ENCODE assay signal across 17 cellular contexts in the genomic region with DNA sequence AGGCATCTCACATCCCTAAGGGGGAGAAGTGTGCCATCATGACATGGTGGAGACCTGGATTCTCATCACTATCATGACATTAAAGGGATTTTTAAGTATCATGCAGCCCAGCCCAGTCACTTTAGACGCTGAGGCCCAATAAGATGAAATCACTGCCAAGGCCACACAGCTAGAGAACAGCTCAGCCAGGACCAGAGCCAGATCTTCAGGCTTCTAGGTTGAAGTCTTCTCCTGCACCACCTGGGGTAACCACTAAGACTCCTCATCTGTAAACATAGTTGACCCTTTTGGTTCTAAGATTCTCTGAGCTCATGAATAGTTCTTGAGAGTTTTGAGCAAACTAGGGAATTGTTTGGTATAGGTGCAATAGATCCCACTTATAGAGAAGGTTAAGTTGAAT.
A peak's percentile ranks its signal among the peaks of the same experiment; 100 is the strongest.
DNase-seq lines count a peak whose midpoint lies in the region; ATAC-seq and TF ChIP-seq lines count a peak whose summit lies in the region.
"Had no signal": no experiment of that assay in that cellular context is flagged by ENCODE, and none has a peak within 500 bp of the region (broad histone marks: within the 10 kb centered on the region; RNA-seq: fewer than 3 reads in every experiment).

No MANE protein-coding gene starts in this region.

- H3K36me3 Mint-ChIP-seq in mesothelial cell of epicardium, result no peaks in the 10 kb centered on the region
- H3K36me3 Mint-ChIP-seq in activated naive CD4-positive, alpha-beta T cell treated with anti-CD3 and anti-CD28 coated beads, Interleukin-2, amount 10 ng/mL, durations not matched to agents 7 days and 5 days, result no peaks in the 10 kb centered on the region
- no peaks in the 10 kb centered on the region for H3K36me3 Mint-ChIP-seq in activated CD8-positive, alpha-beta T cell treated with anti-CD3 and anti-CD28 coated beads, Interleukin-2, amount 10 ng/mL, durations not matched to agents 7 days and 5 days (ENCODE audit: low read depth)

- peak; percentile 59 for DNase-seq in MG63
- DNase-seq in colonic mucosa, result no peak
- no peak for DNase-seq in mesothelial cell of epicardium (ENCODE audit: low spot score in 2 of 2, unreplicated experiment in 2 of 2)
- no peak for DNase-seq in suprapubic skin (ENCODE audit: low spot score in 2 of 2)
- no peak for DNase-seq in activated naive CD4-positive, alpha-beta T cell treated with anti-CD3 and anti-CD28 coated beads, Interleukin-2, amount 10 ng/mL, durations not matched to agents 7 days and 5 days
- no peak for DNase-seq in activated CD8-positive, alpha-beta T cell treated with anti-CD3 and anti-CD28 coated beads, Interleukin-2, amount 10 ng/mL, durations not matched to agents 7 days and 5 days
- DNase-seq: activated CD4-positive, alpha-beta T cell treated with anti-CD3 and anti-CD28 coated beads for 48 hours; activated T-cell treated with anti-CD3 and anti-CD28 coated beads, Interleukin-2, amount 50 U/mL, for 4 hours; amygdala; effector memory CD4-positive, alpha-beta T cell; NCI-H146; NCI-H524; T-helper 17 cell had no signal

- peak overlapping the region; percentile 64 for H3K27ac ChIP-seq in colonic mucosa
- H3K27ac ChIP-seq in suprapubic skin, result peak overlapping the region; percentile 92
- H3K27ac ChIP-seq: KMS-11 had no signal

- no peak for TF ChIP-seq EP300 in suprapubic skin (IDR thresholded peaks at IDR 0.05)

- H3K4me1 ChIP-seq in colonic mucosa (peaks cover 2% of the 10 kb centered on the region), suprapubic skin (peaks cover 60% of the 10 kb centered on the region)

- H3K27ac Mint-ChIP-seq in mesothelial cell of epicardium, result peak overlapping the region; percentile 98
- no peak overlapping the region for H3K27ac Mint-ChIP-seq in activated naive CD4-positive, alpha-beta T cell treated with anti-CD3 and anti-CD28 coated beads, Interleukin-2, amount 10 ng/mL, durations not matched to agents 7 days and 5 days
- H3K27ac Mint-ChIP-seq in activated CD8-positive, alpha-beta T cell treated with anti-CD3 and anti-CD28 coated beads, Interleukin-2, amount 10 ng/mL, durations not matched to agents 7 days and 5 days, result no peak overlapping the region
- H3K27ac Mint-ChIP-seq: B cell, T-helper 17 cell had no signal

- no peaks in the 10 kb centered on the region for H3K9me3 ChIP-seq in MG63
- no peaks in the 10 kb centered on the region for H3K9me3 ChIP-seq in colonic mucosa
- H3K9me3 ChIP-seq in suprapubic skin, result no peaks in the 10 kb centered on the region

- POLR2A ChIA-PET in activated CD8-positive, alpha-beta T cell treated with anti-CD3 and anti-CD28 coated beads, Interleukin-2, amount 10 ng/mL, durations not matched to agents 7 days and 5 days (lab: Charles Lee), result no interaction called here

- peaks cover 54% of the 10 kb centered on the region for H3K4me1 Mint-ChIP-seq in mesothelial cell of epicardium
- H3K4me1 Mint-ChIP-seq in activated naive CD4-positive, alpha-beta T cell treated with anti-CD3 and anti-CD28 coated beads, Interleukin-2, amount 10 ng/mL, durations not matched to agents 7 days and 5 days, result no peaks in the 10 kb centered on the region
- H3K4me1 Mint-ChIP-seq in activated CD8-positive, alpha-beta T cell treated with anti-CD3 and anti-CD28 coated beads, Interleukin-2, amount 10 ng/mL, durations not matched to agents 7 days and 5 days (ENCODE audit: low read depth), result peaks cover 3% of the 10 kb centered on the region
- H3K4me1 Mint-ChIP-seq: B cell had no signal

- no peak overlapping the region for H3K4me3 ChIP-seq in MG63
- H3K4me3 ChIP-seq in colonic mucosa, result no peak overlapping the region
- H3K4me3 ChIP-seq in suprapubic skin, result no peak overlapping the region

- H3K27me3 Mint-ChIP-seq in mesothelial cell of epicardium (ENCODE audit: low read depth), result no peaks in the 10 kb centered on the region
- H3K27me3 Mint-ChIP-seq in activated naive CD4-positive, alpha-beta T cell treated with anti-CD3 and anti-CD28 coated beads, Interleukin-2, amount 10 ng/mL, durations not matched to agents 7 days and 5 days, result no peaks in the 10 kb centered on the region
- no peaks in the 10 kb centered on the region for H3K27me3 Mint-ChIP-seq in activated CD8-positive, alpha-beta T cell treated with anti-CD3 and anti-CD28 coated beads, Interleukin-2, amount 10 ng/mL, durations not matched to agents 7 days and 5 days (ENCODE audit: low read depth)
- H3K27me3 Mint-ChIP-seq: B cell, T-helper 17 cell had no signal

- intact Hi-C loops in colonic mucosa (cut with DNase I), result no loop called here

- 0% methylated on average over 1 of the region's 1 CpG for WGBS in suprapubic skin

- H3K27me3 ChIP-seq in MG63 (no peaks in the 10 kb centered on the region), colonic mucosa (no peaks in the 10 kb centered on the region), suprapubic skin (no peaks in the 10 kb centered on the region)

- no peaks in the 10 kb centered on the region for H3K9me3 Mint-ChIP-seq in mesothelial cell of epicardium
- no peaks in the 10 kb centered on the region for H3K9me3 Mint-ChIP-seq in activated naive CD4-positive, alpha-beta T cell treated with anti-CD3 and anti-CD28 coated beads, Interleukin-2, amount 10 ng/mL, durations not matched to agents 7 days and 5 days
- no peaks in the 10 kb centered on the region for H3K9me3 Mint-ChIP-seq in activated CD8-positive, alpha-beta T cell treated with anti-CD3 and anti-CD28 coated beads, Interleukin-2, amount 10 ng/mL, durations not matched to agents 7 days and 5 days (ENCODE audit: insufficient read depth)
- H3K9me3 Mint-ChIP-seq: activated T-cell treated with anti-CD3 and anti-CD28 coated beads, Interleukin-2, amount 50 U/mL, for 4 hours had no signal

- TF ChIP-seq CTCF in colonic mucosa (IDR thresholded peaks at IDR 0.05) (no peak), mesothelial cell of epicardium (IDR thresholded peaks at IDR 0.05; ENCODE audit: unreplicated experiment) (no peak), suprapubic skin (IDR thresholded peaks at IDR 0.05) (no peak)

- peak overlapping the region; percentile 64 for H3K4me3 Mint-ChIP-seq in mesothelial cell of epicardium
- no peak overlapping the region for H3K4me3 Mint-ChIP-seq in activated naive CD4-positive, alpha-beta T cell treated with anti-CD3 and anti-CD28 coated beads, Interleukin-2, amount 10 ng/mL, durations not matched to agents 7 days and 5 days
- H3K4me3 Mint-ChIP-seq in activated CD8-positive, alpha-beta T cell treated with anti-CD3 and anti-CD28 coated beads, Interleukin-2, amount 10 ng/mL, durations not matched to agents 7 days and 5 days, result no peak overlapping the region
- H3K4me3 Mint-ChIP-seq: activated T-cell treated with anti-CD3 and anti-CD28 coated beads, Interleukin-2, amount 50 U/mL, for 4 hours; B cell; T-helper 17 cell had no signal

- ATAC-seq in GM18858 (IDR thresholded peaks at IDR 0.05; ENCODE audit: unreplicated experiment) (no peak), GM21526 (IDR thresholded peaks at IDR 0.05; ENCODE audit: low FRiP score, unreplicated experiment) (no peak)
- ATAC-seq in activated CD8-positive, alpha-beta T cell treated with anti-CD3 and anti-CD28 coated beads, Interleukin-2, amount 10 ng/mL, durations not matched to agents 7 days and 5 days, result no peak
- ATAC-seq: activated T-cell treated with anti-CD3 and anti-CD28 coated beads, Interleukin-2, amount 50 U/mL, for 4 hours; T-helper 17 cell had no signal

- no peak for TF ChIP-seq POLR2A in suprapubic skin (IDR thresholded peaks at IDR 0.05)

- H3K36me3 ChIP-seq in MG63, result peaks cover 13% of the 10 kb centered on the region
- H3K36me3 ChIP-seq in colonic mucosa, result no peaks in the 10 kb centered on the region
- peaks cover 7% of the 10 kb centered on the region for H3K36me3 ChIP-seq in suprapubic skin

- no peak overlapping the region for H3K9ac ChIP-seq in colonic mucosa (ENCODE audit: low read depth in 2 of 2, low read length in 2 of 2)
- H3K9ac ChIP-seq: KMS-11 had no signal

- CTCF ChIA-PET in activated naive CD4-positive, alpha-beta T cell treated with anti-CD3 and anti-CD28 coated beads, Interleukin-2, amount 10 ng/mL, durations not matched to agents 7 days and 5 days (lab: Charles Lee), result no interaction called here
- CTCF ChIA-PET in activated CD8-positive, alpha-beta T cell treated with anti-CD3 and anti-CD28 coated beads, Interleukin-2, amount 10 ng/mL, durations not matched to agents 7 days and 5 days (lab: Charles Lee), result interaction anchor here (1.4 kb wide), 1 partner anchor 29 kb away, joined by 3 read pairs; no protein-coding TSS in a partner anchor
